8 cellular contexts compared by ENCODE assay signal in the genomic region with DNA sequence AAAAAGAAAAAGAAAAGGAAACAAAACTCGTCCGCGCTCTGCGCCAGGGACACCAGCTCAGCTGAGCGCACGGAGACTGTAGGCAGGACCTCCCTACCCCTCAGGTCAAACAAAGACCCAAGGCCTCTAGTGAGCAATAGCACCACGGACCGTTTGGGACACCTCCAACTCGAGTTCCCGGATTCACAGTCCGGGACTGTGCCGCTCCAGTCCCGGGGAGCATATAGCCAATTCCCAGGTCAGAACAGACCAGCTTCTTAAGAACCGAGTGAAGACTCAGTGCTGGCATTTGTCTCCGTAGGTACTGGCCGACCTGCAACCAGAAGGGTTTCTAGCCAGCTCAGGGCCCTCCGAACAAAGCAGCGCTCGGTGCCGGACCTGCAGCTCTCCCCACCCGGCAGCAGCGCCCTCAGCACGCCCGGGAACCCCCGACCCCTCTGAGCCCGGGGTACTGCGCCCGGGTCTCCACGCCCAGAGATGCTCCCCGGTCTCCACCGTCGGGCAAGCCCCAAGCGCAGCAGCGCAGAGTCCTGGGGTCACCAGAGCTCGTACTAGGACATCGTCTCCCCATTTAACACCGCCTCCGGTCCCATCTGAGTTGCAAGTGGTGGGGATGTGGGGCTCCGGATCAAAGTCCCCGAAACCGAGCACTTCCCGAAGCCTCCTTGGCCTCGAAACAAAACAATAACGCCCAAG. TPM values are rescaled to one million over a fixed set of nuclear protein-coding genes. Genes with fewer than 3 reads are reported as not detected.
A peak's percentile ranks its signal among the peaks of the same experiment; 100 is the strongest.
DNase-seq lines count a peak whose midpoint lies in the region; ATAC-seq, FAIRE-seq and TF ChIP-seq lines count a peak whose summit lies in the region.

No MANE protein-coding gene starts in this region.

- H3K9me3 ChIP-seq in Loucy (ENCODE audit: insufficient read depth, low read depth, low read length), result no peaks in the 10 kb centered on the region
- no peaks in the 10 kb centered on the region for H3K9me3 ChIP-seq in esophagus squamous epithelium
- H3K9me3 ChIP-seq in mucosa of rectum (ENCODE audit: control insufficient read depth in 2 of 2, low read length in 2 of 2), result no peaks in the 10 kb centered on the region
- H3K9me3 ChIP-seq in thoracic aorta, result no peaks in the 10 kb centered on the region

- H3K36me3 ChIP-seq in Loucy (ENCODE audit: insufficient read depth, low read length) (no peaks in the 10 kb centered on the region), esophagus squamous epithelium (no peaks in the 10 kb centered on the region), mucosa of rectum (ENCODE audit: control insufficient read depth in 2 of 2, insufficient read depth in 2 of 2, low read length in 2 of 2) (peaks cover 0 to 3% of the 10 kb centered on the region in 2 donors), thoracic aorta (no peaks in the 10 kb centered on the region)

- no peak for FAIRE-seq in D721Med (lab: Jason Lieb, UNC)

- H3K27me3 ChIP-seq in Loucy (ENCODE audit: insufficient read depth, low read length, poor library complexity, severe bottlenecking) (no peaks in the 10 kb centered on the region), esophagus squamous epithelium (no peaks in the 10 kb centered on the region), mucosa of rectum (ENCODE audit: control insufficient read depth in 2 of 2, insufficient read depth in 2 of 2, low read length in 2 of 2) (no peaks in the 10 kb centered on the region), thoracic aorta (replicated peaks; ENCODE audit: insufficient read depth) (no peaks in the 10 kb centered on the region)

- peak overlapping the region; percentile 98 for H3K4me2 ChIP-seq in Loucy (ENCODE audit: low read depth, low read length, poor library complexity, severe bottlenecking)

- TF ChIP-seq CTCF in Loucy (conservative IDR thresholded peaks at IDR 0.05; ENCODE audit: low read length) (no peak), esophagus squamous epithelium (IDR thresholded peaks at IDR 0.05) (no peak), thoracic aorta (IDR thresholded peaks at IDR 0.05) (no peak), D721Med (IDR thresholded peaks at IDR 0.05; ENCODE audit: insufficient read depth, missing control alignments) (no peak)

- H3K27ac ChIP-seq in esophagus squamous epithelium (peak overlapping the region; percentile 89 to 93 (median 90)), mucosa of rectum (ENCODE audit: low read depth in 2 of 2, low read length in 2 of 2) (peak overlapping the region; percentile 77 to 90), thoracic aorta (peak overlapping the region; percentile 79 to 82)

- peaks cover 12% of the 10 kb centered on the region for H3K4me1 ChIP-seq in Loucy (ENCODE audit: insufficient read depth, low read length, poor library complexity, severe bottlenecking)
- H3K4me1 ChIP-seq in esophagus squamous epithelium, result peaks cover 0 to 60% (median 26%) of the 10 kb centered on the region in 3 donors
- H3K4me1 ChIP-seq in mucosa of rectum (ENCODE audit: control insufficient read depth in 2 of 2, insufficient read depth in 2 of 2, low read length in 2 of 2), result peaks cover 0 to 9% of the 10 kb centered on the region in 2 donors
- H3K4me1 ChIP-seq in thoracic aorta (ENCODE audit: control insufficient read depth in 1 of 2, low read depth in 2 of 2), result peaks cover 2 to 14% of the 10 kb centered on the region in 2 donors

- H3K4me3 ChIP-seq in GM08714 (ENCODE audit: low read length) (peak overlapping the region; percentile 42; the same call in 1 of the 2 replicates), Loucy (ENCODE audit: low read length, poor library complexity, severe bottlenecking) (peak overlapping the region; percentile 75), esophagus squamous epithelium (peak overlapping the region; percentile 75 to 91 (median 84)), mucosa of rectum (ENCODE audit: low read length in 2 of 2) (peak overlapping the region; percentile 78 to 98), thoracic aorta (peak overlapping the region; percentile 92)

- H2AFZ ChIP-seq in Loucy (ENCODE audit: low read length), result peak overlapping the region; percentile 85

- ATAC-seq in thoracic aorta (ENCODE audit: insufficient number of reproducible peaks, low FRiP score, low read depth), result no peak
- ATAC-seq in GM21423 (IDR thresholded peaks at IDR 0.05; ENCODE audit: unreplicated experiment), result no peak

- no peak for TF ChIP-seq POLR2A in esophagus squamous epithelium (IDR thresholded peaks at IDR 0.05)

- peak; percentile 73 for DNase-seq in activated CD8-positive, alpha-beta memory T cell treated with anti-CD3 and anti-CD28 coated beads for 24 hours
- DNase-seq in esophagus squamous epithelium (lab: John Stamatoyannopoulos, UW) (no peak), thoracic aorta (ENCODE audit: low spot score) (no peak), D721Med (ENCODE audit: insufficient read length, low spot score) (no peak)

- no peaks in the 10 kb centered on the region for H3K9me2 ChIP-seq in Loucy (replicated peaks; ENCODE audit: low read depth, low read length)

- 0% methylated on average over 15 to 29 of the region's 44 CpGs for WGBS in esophagus squamous epithelium, 2 donors

- H3K9ac ChIP-seq in Loucy (ENCODE audit: low read depth, low read length, poor library complexity, severe bottlenecking) (peak overlapping the region; percentile 63), mucosa of rectum (ENCODE audit: low read depth in 1 of 2, low read length in 2 of 2) (peak overlapping the region; percentile 70 to 95)

- H3F3A ChIP-seq in Loucy (ENCODE audit: low read depth), result no peaks in the 10 kb centered on the region

- H3K79me2 ChIP-seq in Loucy (ENCODE audit: insufficient read depth, low read length), result no peaks in the 10 kb centered on the region

- intact Hi-C loops in esophagus squamous epithelium (cut with DNase I), result loop anchor here (5.0 to 10.0 kb wide), 2 partner anchors 63 to 230 kb away; no protein-coding TSS in a partner anchor

- no peaks in the 10 kb centered on the region for H4K20me1 ChIP-seq in Loucy (ENCODE audit: insufficient read depth, low read length, poor library complexity, severe bottlenecking)

RNA-seq across cellular contexts. Expression of gene ABCA1, which starts 0.6 kb away (rescaled TPM):
- total RNA-seq in esophagus squamous epithelium (10 to 100 TPM in 3 of 4 donors, 1 to 10 TPM in 1; 7.7 to 37.6 (median 23.3) TPM), thoracic aorta (10 to 100 TPM; 48.1 to 79.7 TPM)

Comparison
In these comparisons a context has a peak if more than half of its experiments do, and no peak if none do; other contexts are left out.
1. H3K4me3 ChIP-seq: peak in every context shown above with its lines; median percentile 92 in thoracic aorta; 88 in mucosa of rectum; 84 in esophagus squamous epithelium; 75 in Loucy; 42 in GM08714.